ENCODE assay signal across 8 cellular contexts in the genomic region with DNA sequence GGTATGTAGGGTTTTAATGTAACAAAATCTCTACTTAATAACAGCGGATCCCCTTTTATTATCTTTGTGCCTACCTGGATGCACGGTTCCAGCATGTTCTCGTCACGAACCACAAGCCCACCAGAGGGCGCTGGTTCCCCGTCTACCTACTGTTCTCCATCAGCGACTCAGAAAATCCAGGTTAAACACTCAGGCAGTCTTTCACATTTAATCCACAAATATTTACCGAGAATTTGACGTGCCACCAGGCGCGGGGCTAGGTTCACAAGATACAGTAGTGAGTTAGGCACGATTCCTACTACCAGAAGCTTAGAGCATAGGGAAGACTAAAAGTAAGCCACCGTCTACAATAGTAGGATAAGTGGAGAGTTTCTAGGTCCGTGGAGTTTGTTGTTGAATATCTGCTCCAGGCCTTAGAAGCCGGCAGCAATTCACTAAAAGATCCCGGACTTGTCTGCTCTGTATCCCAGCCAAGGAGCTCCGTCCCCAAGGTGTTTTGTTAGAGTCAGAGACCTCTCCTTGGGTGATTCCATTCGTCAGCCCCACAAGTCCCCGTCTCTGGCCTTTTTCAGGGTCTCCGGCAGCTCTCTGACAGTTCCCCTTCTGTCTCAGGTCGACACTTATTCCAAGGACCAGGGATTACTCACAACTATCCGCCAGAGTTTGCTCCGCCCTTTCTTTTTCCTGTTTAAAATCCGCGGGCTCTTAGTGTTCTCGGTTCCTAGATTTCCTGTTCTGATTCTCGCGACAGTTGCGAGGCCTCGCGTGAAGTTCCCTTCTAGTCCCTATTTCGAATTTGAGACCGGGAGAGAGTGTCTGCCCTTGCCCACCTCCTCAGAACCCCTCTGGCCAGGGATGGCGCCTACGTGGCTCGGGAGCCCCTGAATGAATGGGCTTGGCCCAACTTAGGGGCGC. TPM values are rescaled to one million over a fixed set of nuclear protein-coding genes. Genes with fewer than 3 reads are reported as not detected.
DNase-seq lines count a peak whose midpoint lies in the region; ATAC-seq lines count a peak whose summit lies in the region.

No MANE protein-coding gene starts in this region.

- peak; percentile 98 for DNase-seq in CD1c-positive myeloid dendritic cell (ENCODE audit: extremely low spot score)
- DNase-seq in NCI-H748 (lab: John Stamatoyannopoulos, UW; ENCODE audit: unreplicated experiment) = peak; percentile 90
- peak; percentile 96 for DNase-seq in activated CD4-positive, alpha-beta T cell treated with anti-CD3 and anti-CD28 coated beads, Interleukin-2, amount 50 U/mL, for 48 hours
- DNase-seq in lung microvascular endothelial cell (ENCODE audit: low read depth in 2 of 2) = peak; percentile 94
- DNase-seq in stimulated activated CD4-positive, alpha-beta T cell treated with anti-CD3 and anti-CD28 coated beads, TNF-alpha, amount 100 ng/mL, for 4 hours (ENCODE audit: low read depth in 3 of 3) = peak; percentile 81 to 92 (median 84)

- no peaks in the 10 kb centered on the region for H3K36me3 ChIP-seq in ectodermal cell (ENCODE audit: control insufficient read depth, insufficient read depth, low read length)

- H3K4me1 ChIP-seq in ectodermal cell (ENCODE audit: control insufficient read depth, insufficient read depth, low read length) = peaks cover 27% of the 10 kb centered on the region

- peak; percentile 49 for ATAC-seq in GM19395 (IDR thresholded peaks at IDR 0.05; ENCODE audit: unreplicated experiment)
- ATAC-seq in HG03565 (IDR thresholded peaks at IDR 0.05; ENCODE audit: unreplicated experiment) = peak; percentile 37

- H3K4me3 ChIP-seq in ectodermal cell (ENCODE audit: insufficient read depth, low read depth, low read length) = peak overlapping the region; percentile 90

- H3K27ac ChIP-seq in ectodermal cell (ENCODE audit: insufficient read depth, low read depth, low read length, poor library complexity, severe bottlenecking) = peak overlapping the region; percentile 47

- WGBS in ectodermal cell, 2 experiments = 0% methylated on average over 37 of the region's 37 CpGs

- peaks cover 43% of the 10 kb centered on the region for H3K27me3 ChIP-seq in ectodermal cell (ENCODE audit: control insufficient read depth, insufficient read depth, low read length, poor library complexity, severe bottlenecking)

- H3K9me3 ChIP-seq in ectodermal cell (ENCODE audit: control insufficient read depth, low read length) = no peaks in the 10 kb centered on the region

RNA-seq across cellular contexts. Expression of gene KAZALD1, which starts 1.5 kb away (rescaled TPM):
- polyA plus RNA-seq in ectodermal cell (2013, experiment 1 of 4) = 1.4 TPM
- polyA plus RNA-seq in ectodermal cell (2013, experiment 2 of 4) = 1.8 TPM
- 2.8 TPM for polyA plus RNA-seq in ectodermal cell (2013, experiment 3 of 4)
- polyA plus RNA-seq in ectodermal cell (2013, experiment 4 of 4) = 1.3 TPM
- total RNA-seq in lung microvascular endothelial cell = under 0.01 and 0.44 TPM in 2 replicates

RNA-seq across cellular contexts. Expression of gene SFXN3, which starts 29.3 kb away (rescaled TPM):
- polyA plus RNA-seq in ectodermal cell (2013, experiment 1 of 4) = 1.5 TPM
- 0.69 TPM for polyA plus RNA-seq in ectodermal cell (2013, experiment 2 of 4)
- 0.64 TPM for polyA plus RNA-seq in ectodermal cell (2013, experiment 3 of 4)
- 1.2 TPM for polyA plus RNA-seq in ectodermal cell (2013, experiment 4 of 4)
- total RNA-seq in lung microvascular endothelial cell = 46.4 and 56.0 TPM in 2 replicates

RNA-seq across cellular contexts. Expression of gene PDZD7, which starts 29.4 kb away (rescaled TPM):
- polyA plus RNA-seq in ectodermal cell (2013, experiment 1 of 4) = 0.74 TPM
- 0.82 TPM for polyA plus RNA-seq in ectodermal cell (2013, experiment 2 of 4)
- 0.69 TPM for polyA plus RNA-seq in ectodermal cell (2013, experiment 3 of 4)
- 0.49 TPM for polyA plus RNA-seq in ectodermal cell (2013, experiment 4 of 4)
- total RNA-seq in lung microvascular endothelial cell = 0.20 and 0.44 TPM in 2 replicates

Comparison
In these comparisons a context has a peak if more than half of its experiments do, and no peak if none do; other contexts are left out.
1. Peak in every context shown above with its lines: DNase-seq, ATAC-seq, H3K4me3 ChIP-seq and H3K27ac ChIP-seq.